Comparison of ENCODE assay signal across 8 cellular contexts in genomic region chr14:49306152-49306751, GRCh38.
DNase-seq lines count a peak whose midpoint lies in the region; ATAC-seq and TF ChIP-seq lines count a peak whose summit lies in the region.

No MANE protein-coding gene starts in this region.

- H3K4me3 ChIP-seq in BE2C (ENCODE audit: low read depth, low read length), result no peak overlapping the region
- H3K4me3 ChIP-seq in RWPE2 (ENCODE audit: severe bottlenecking), result no peak overlapping the region

- no peaks in the 10 kb centered on the region for H3K27me3 ChIP-seq in BE2C
- no peaks in the 10 kb centered on the region for H3K27me3 ChIP-seq in RWPE2 (ENCODE audit: insufficient read depth, poor library complexity, severe bottlenecking)

- no peak for DNase-seq in BE2C
- peak; percentile 26 for DNase-seq in HS-5 (ENCODE audit: low read depth)
- no peak for DNase-seq in RWPE2 (ENCODE audit: low spot score)
- DNase-seq in kidney glomerular epithelial cell (lab: John Stamatoyannopoulos, UW), result peak; percentile 3
- DNase-seq in amniotic stem cell (lab: John Stamatoyannopoulos, UW), result no peak
- DNase-seq in stimulated activated naive CD4-positive, alpha-beta T cell treated with Interleukin-2 at 50 U/mL for 16 hours (lab: John Stamatoyannopoulos, UW), result no peak

- ATAC-seq in GM18868 (IDR thresholded peaks at IDR 0.05; ENCODE audit: unreplicated experiment) (peak; percentile 91), RWPE2 (ENCODE audit: low read depth) (peak; percentile 61; the same call in 2 of the 3 replicates), HG03108 (IDR thresholded peaks at IDR 0.05; ENCODE audit: unreplicated experiment) (no peak)

- H3K4me1 ChIP-seq in BE2C (no peaks in the 10 kb centered on the region), RWPE2 (ENCODE audit: insufficient read depth, poor library complexity, severe bottlenecking) (no peaks in the 10 kb centered on the region)

- TF ChIP-seq CTCF in BE2C (IDR thresholded peaks at IDR 0.05; ENCODE audit: low read depth, low read length) (peak; percentile 54), RWPE2 (IDR thresholded peaks at IDR 0.05; ENCODE audit: poor library complexity, severe bottlenecking) (peak; percentile 83)

- H3K36me3 ChIP-seq in BE2C (no peaks in the 10 kb centered on the region), RWPE2 (ENCODE audit: low read depth) (no peaks in the 10 kb centered on the region)

- no peak overlapping the region for H3K27ac ChIP-seq in RWPE2 (ENCODE audit: poor library complexity, severe bottlenecking)

- H3K9me3 ChIP-seq in BE2C (no peaks in the 10 kb centered on the region), RWPE2 (ENCODE audit: severe bottlenecking) (no peaks in the 10 kb centered on the region)

Comparison
In these comparisons a context has a peak if more than half of its experiments do, and no peak if none do; other contexts are left out.
1. DNase-seq: peak in HS-5 (single experiment) and kidney glomerular epithelial cell (single experiment); none in BE2C (single experiment), RWPE2 (single experiment), amniotic stem cell (single experiment) and stimulated activated naive CD4-positive, alpha-beta T cell treated with Interleukin-2 at 50 U/mL for 16 hours (single experiment).